In the genomic region with DNA sequence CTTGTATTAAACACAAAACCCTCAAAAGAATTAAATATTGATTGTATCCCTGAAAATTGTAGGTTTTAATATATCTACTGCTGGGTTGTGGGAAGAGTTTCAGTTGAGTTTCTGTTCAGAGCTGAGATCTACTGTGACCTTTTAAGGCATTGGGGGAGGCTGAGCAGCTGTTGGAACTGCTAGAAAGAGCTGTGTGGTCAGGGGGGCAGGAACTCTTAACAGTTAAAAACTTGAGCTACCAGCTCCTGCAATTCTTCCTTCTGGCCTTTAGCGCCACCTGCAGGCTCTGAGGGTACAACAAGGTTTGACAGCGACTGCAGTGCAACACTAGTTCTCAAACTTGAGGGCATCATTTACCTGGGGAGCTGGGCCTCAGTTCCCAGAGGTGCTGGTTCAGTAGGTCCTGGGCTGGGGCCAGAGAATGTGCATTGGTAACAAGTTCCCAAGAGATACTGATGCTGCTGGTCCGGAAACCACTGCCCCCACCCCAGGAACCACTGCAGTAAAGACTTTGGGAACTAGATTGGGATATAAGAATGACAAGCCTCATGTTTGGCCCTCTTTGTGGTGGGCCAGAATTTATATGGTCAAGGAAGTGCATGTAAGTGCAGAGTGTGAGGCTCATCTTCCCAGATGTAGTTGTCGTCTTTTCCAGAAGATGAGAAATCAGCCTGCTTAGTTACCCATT, we compare ENCODE assay signal across 8 cellular contexts. TPM values are rescaled to one million over a fixed set of nuclear protein-coding genes. Genes with fewer than 3 reads are reported as not detected.
DNase-seq lines count a peak whose midpoint lies in the region; ATAC-seq and TF ChIP-seq lines count a peak whose summit lies in the region.

No MANE protein-coding gene starts in this region.

- H3K36me3 ChIP-seq in HAP-1 (replicated peaks) (no peaks in the 10 kb centered on the region), MG63 (0 out of 2 replicates have a peak, but pooled peaks cover 3% of the 10 kb centered on the region), thoracic aorta (no peaks in the 10 kb centered on the region)

- in situ Hi-C loops in HAP-1 (cut with MboI; ENCODE audit: low sequenced_read_pairs), result loop anchor here (25.0 kb wide), 1 partner anchor 925 kb away; the partner anchor contains the start of gene TRIM13

- peak; percentile 79 for TF ChIP-seq CTCF in thoracic aorta (IDR thresholded peaks at IDR 0.05)

- H3K27me3 ChIP-seq in HAP-1 (ENCODE audit: low read depth), result no peaks in the 10 kb centered on the region
- H3K27me3 ChIP-seq in MG63, result no peaks in the 10 kb centered on the region
- no peaks in the 10 kb centered on the region for H3K27me3 ChIP-seq in thoracic aorta (replicated peaks; ENCODE audit: insufficient read depth)

- H3K9me3 ChIP-seq in HAP-1 (no peaks in the 10 kb centered on the region), MG63 (no peaks in the 10 kb centered on the region), thoracic aorta (no peaks in the 10 kb centered on the region)

- H3K4me1 ChIP-seq in HAP-1 (peaks cover 10% of the 10 kb centered on the region), thoracic aorta (ENCODE audit: control insufficient read depth in 1 of 2, low read depth in 2 of 2) (peaks cover 9 to 49% of the 10 kb centered on the region in 2 donors)

- DNase-seq in GDM1 (lab: John Stamatoyannopoulos, UW), result peak; percentile 98
- peak; percentile 90 to 95 for DNase-seq in HAP-1 (ENCODE audit: low spot score in 2 of 2)
- peak; percentile 82 for DNase-seq in MG63
- DNase-seq in SHP77 treated with DMSO at 0.1 percent for 48 hours (lab: John Stamatoyannopoulos, UW), result peak; percentile 60
- peak; percentile 96 for DNase-seq in activated effector memory CD4-positive, alpha-beta T cell treated with anti-CD3 and anti-CD28 coated beads, Interleukin-2, amount 50 U/mL, for 16 hours
- peak; percentile 81 for DNase-seq in foreskin melanocyte
- peak; percentile 66 for DNase-seq in occipital lobe (lab: John Stamatoyannopoulos, UW)
- DNase-seq in thoracic aorta (ENCODE audit: low spot score), result peak; percentile 52

- peak; percentile 40 for ATAC-seq in thoracic aorta (ENCODE audit: insufficient number of reproducible peaks, low FRiP score, low read depth)

- H3K4me3 ChIP-seq in HAP-1, result peak overlapping the region; percentile 56
- no peak overlapping the region for H3K4me3 ChIP-seq in MG63
- H3K4me3 ChIP-seq in thoracic aorta, result no peak overlapping the region

- no peak overlapping the region for H3K27ac ChIP-seq in thoracic aorta

RNA-seq across cellular contexts. Expression of gene RNASEH2B, which starts 2.5 kb away (rescaled TPM):
- 76.6 and 133 TPM in 2 replicates for total RNA-seq in MG63 (2014; rRNA removed; shearing (Covaris generic); ENCODE audit: low replicate concordance)
- total RNA-seq in occipital lobe, result 272 TPM
- 10 to 100 TPM; 37.2 to 79.7 TPM for total RNA-seq in thoracic aorta
